ENCODE assay signal across 1 cellular context in the genomic region with DNA sequence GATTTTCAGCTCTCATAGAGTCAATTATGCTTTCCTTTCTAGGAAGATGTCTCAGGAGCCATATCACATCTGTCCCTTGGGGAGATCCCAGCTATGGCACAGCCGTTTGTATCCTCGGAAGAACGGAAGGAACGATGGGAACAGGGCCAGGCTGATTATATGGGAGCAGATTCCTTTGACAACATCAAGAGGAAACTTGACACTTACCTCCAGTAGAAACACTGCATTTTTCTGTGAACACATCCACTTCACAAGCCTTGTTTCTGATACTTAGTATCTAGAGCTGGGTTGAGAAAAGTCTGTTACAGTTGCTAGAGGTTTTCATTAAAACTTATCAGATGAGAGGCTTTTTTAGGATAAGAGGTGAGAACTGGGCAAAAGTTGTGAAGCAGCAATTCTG.
TF ChIP-seq lines count a peak whose summit lies in the region.

No MANE protein-coding gene starts in this region.

TF ChIP-seq in WTC11, 78 proteins besides CTCF, POLR2A, EP300 and RAD21 (continued from another document):
- TF ChIP-seq, protein P1, sequence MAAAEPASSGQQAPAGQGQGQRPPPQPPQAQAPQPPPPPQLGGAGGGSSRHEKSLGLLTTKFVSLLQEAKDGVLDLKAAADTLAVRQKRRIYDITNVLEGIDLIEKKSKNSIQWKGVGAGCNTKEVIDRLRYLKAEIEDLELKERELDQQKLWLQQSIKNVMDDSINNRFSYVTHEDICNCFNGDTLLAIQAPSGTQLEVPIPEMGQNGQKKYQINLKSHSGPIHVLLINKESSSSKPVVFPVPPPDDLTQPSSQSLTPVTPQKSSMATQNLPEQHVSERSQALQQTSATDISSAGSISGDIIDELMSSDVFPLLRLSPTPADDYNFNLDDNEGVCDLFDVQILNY (CRISPR knock-in tag; IDR thresholded peaks at IDR 0.05): no peak
- no peak for TF ChIP-seq MXD4 (CRISPR knock-in tag; IDR thresholded peaks at IDR 0.05; ENCODE audit: borderline replicate concordance)
